16 cellular contexts compared by ENCODE assay signal in genomic region chr17:81251091-81251942, GRCh38. TPM values are rescaled to one million over a fixed set of nuclear protein-coding genes. Genes with fewer than 3 reads are reported as not detected.
DNase-seq lines count a peak whose midpoint lies in the region; ATAC-seq and TF ChIP-seq lines count a peak whose summit lies in the region.
"Had no signal": no experiment of that assay in that cellular context is flagged by ENCODE, and none has a peak within 500 bp of the region (broad histone marks: within the 10 kb centered on the region; RNA-seq: fewer than 3 reads in every experiment).

No MANE protein-coding gene starts in this region.

- peaks cover 63% of the 10 kb centered on the region for H3K4me1 ChIP-seq in BLaER1
- H3K4me1 ChIP-seq in Loucy (ENCODE audit: insufficient read depth, low read length, poor library complexity, severe bottlenecking) = peaks cover 4% of the 10 kb centered on the region

- H3K36me3 Mint-ChIP-seq in type B pancreatic cell = peaks cover 5% of the 10 kb centered on the region

- H3K4me3 Mint-ChIP-seq in type B pancreatic cell = no peak overlapping the region
- H3K4me3 Mint-ChIP-seq: activated T-cell treated with anti-CD3 and anti-CD28 coated beads, Interleukin-2, amount 50 U/mL, for 4 hours had no signal

- no peaks in the 10 kb centered on the region for H3K27me3 ChIP-seq in BLaER1
- no peaks in the 10 kb centered on the region for H3K27me3 ChIP-seq in Loucy (ENCODE audit: insufficient read depth, low read length, poor library complexity, severe bottlenecking)

- H3K4me3 ChIP-seq in BLaER1 (peak overlapping the region; percentile 15; the same call in 1 of the 2 replicates), Loucy (ENCODE audit: low read length, poor library complexity, severe bottlenecking) (peak overlapping the region; percentile 40)

- no peaks in the 10 kb centered on the region for H3K27me3 Mint-ChIP-seq in type B pancreatic cell

- peaks cover 51% of the 10 kb centered on the region for H3K36me3 ChIP-seq in BLaER1
- H3K36me3 ChIP-seq in Loucy (ENCODE audit: insufficient read depth, low read length) = peaks cover 17% of the 10 kb centered on the region; the same call in 1 of the 2 replicates

- no peaks in the 10 kb centered on the region for H3K9me3 Mint-ChIP-seq in type B pancreatic cell
- H3K9me3 Mint-ChIP-seq: activated T-cell treated with anti-CD3 and anti-CD28 coated beads, Interleukin-2, amount 50 U/mL, for 4 hours had no signal

- H3K79me2 ChIP-seq in Loucy (ENCODE audit: insufficient read depth, low read length) = peaks cover 9% of the 10 kb centered on the region; the same call in 1 of the 2 replicates

- H3K9ac ChIP-seq in BLaER1 (peak overlapping the region; percentile 54), Loucy (ENCODE audit: low read depth, low read length, poor library complexity, severe bottlenecking) (no peak overlapping the region)
- H3K9ac ChIP-seq: KMS-11 had no signal

- H3K27ac ChIP-seq in BLaER1 = peak overlapping the region; percentile 58
- H3K27ac ChIP-seq: epithelial cell of prostate, KMS-11 had no signal

- H4K20me1 ChIP-seq in BLaER1 (peaks cover 85% of the 10 kb centered on the region), Loucy (ENCODE audit: insufficient read depth, low read length, poor library complexity, severe bottlenecking) (no peaks in the 10 kb centered on the region)

- TF ChIP-seq CTCF in Loucy (conservative IDR thresholded peaks at IDR 0.05; ENCODE audit: low read length) (no peak), type B pancreatic cell (conservative IDR thresholded peaks at IDR 0.05) (no peak)

- ATAC-seq in HG02840 (IDR thresholded peaks at IDR 0.05; ENCODE audit: low FRiP score, unreplicated experiment) = no peak
- ATAC-seq: activated T-cell treated with anti-CD3 and anti-CD28 coated beads, Interleukin-2, amount 50 U/mL, for 4 hours had no signal

- no peaks in the 10 kb centered on the region for H3K9me2 ChIP-seq in Loucy (replicated peaks; ENCODE audit: low read depth, low read length)

- H3K4me2 ChIP-seq in BLaER1 = peak overlapping the region; percentile 74
- no peak overlapping the region for H3K4me2 ChIP-seq in Loucy (ENCODE audit: low read depth, low read length, poor library complexity, severe bottlenecking)
- H3K4me2 ChIP-seq: KMS-11 had no signal

- peaks cover 17% of the 10 kb centered on the region for H3K4me1 Mint-ChIP-seq in type B pancreatic cell (ENCODE audit: unreplicated experiment)

- no peaks in the 10 kb centered on the region for H3F3A ChIP-seq in Loucy (ENCODE audit: low read depth)

- peak; percentile 95 for DNase-seq in NCI-H345 (lab: John Stamatoyannopoulos, UW)
- peak; percentile 29 for DNase-seq in cerebellar cortex (ENCODE audit: low spot score)
- DNase-seq in type B pancreatic cell (ENCODE audit: extremely low spot score, unreplicated experiment) = no peak
- DNase-seq in epidermal melanocyte (ENCODE audit: insufficient read length, low spot score) = no peak
- DNase-seq in activated CD8-positive, alpha-beta memory T cell treated with anti-CD3 and anti-CD28 coated beads, Interleukin-2, amount 50 U/mL, for 4 hours = no peak
- DNase-seq: activated CD4-positive, CD25-positive, alpha-beta regulatory T cell; activated T-cell treated with anti-CD3 and anti-CD28 coated beads, Interleukin-2, amount 50 U/mL, for 4 hours; GF-D8; midbrain; SIG-M5; trophoblast cell had no signal

- no peaks in the 10 kb centered on the region for H3K9me3 ChIP-seq in BLaER1
- no peaks in the 10 kb centered on the region for H3K9me3 ChIP-seq in Loucy (ENCODE audit: insufficient read depth, low read depth, low read length)

- H2AFZ ChIP-seq in Loucy (ENCODE audit: low read length) = no peak overlapping the region

- no peak overlapping the region for H3K27ac Mint-ChIP-seq in type B pancreatic cell

RNA-seq across cellular contexts. Expression of gene NDUFAF8, which starts 12.2 kb away (rescaled TPM):
- total RNA-seq in type B pancreatic cell (ENCODE audit: low replicate concordance) = 56.9 and 82.3 TPM in 2 replicates

RNA-seq across cellular contexts. Expression of gene TEPSIN, which starts 12.5 kb away (rescaled TPM):
- 45.7 and 50.1 TPM in 2 replicates for total RNA-seq in type B pancreatic cell (ENCODE audit: low replicate concordance)

RNA-seq across cellular contexts. Expression of gene CEP131, which starts 28.6 kb away (rescaled TPM):
- total RNA-seq in type B pancreatic cell (ENCODE audit: low replicate concordance) = 12.8 and 26.8 TPM in 2 replicates

RNA-seq across cellular contexts. Expression of gene SLC38A10, which starts 43.8 kb away (rescaled TPM):
- 85.0 and 118 TPM in 2 replicates for total RNA-seq in type B pancreatic cell (ENCODE audit: low replicate concordance)

Comparison
In these comparisons a context has a peak if more than half of its experiments do, and no peak if none do; other contexts are left out.
1. DNase-seq: peak in NCI-H345 (single experiment) and cerebellar cortex (single experiment); none in type B pancreatic cell (single experiment), epidermal melanocyte (single experiment) and activated CD8-positive, alpha-beta memory T cell treated with anti-CD3 and anti-CD28 coated beads, Interleukin-2, amount 50 U/mL, for 4 hours (single experiment).